In the genomic region with DNA sequence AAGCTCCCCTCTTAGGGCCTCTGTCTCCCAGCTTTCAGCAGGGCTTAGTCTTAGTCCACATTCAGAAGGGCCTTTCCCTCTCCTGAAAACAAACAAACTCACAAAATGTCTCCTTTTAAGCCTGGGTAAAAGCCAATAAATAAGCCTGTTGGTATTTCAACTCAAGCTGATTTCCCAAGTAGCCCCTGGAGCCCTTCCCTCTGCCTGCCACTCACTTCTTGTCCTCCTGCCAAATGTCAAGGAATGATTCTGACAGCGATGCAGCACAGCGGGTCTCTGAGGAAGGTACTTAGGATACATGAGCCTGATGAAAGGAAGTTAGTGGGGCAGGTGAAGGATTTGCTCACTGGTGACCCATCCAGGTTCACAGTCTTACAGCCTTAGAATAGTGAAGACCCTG, we compare ENCODE assay signal across 19 cellular contexts.
DNase-seq lines count a peak whose midpoint lies in the region; ATAC-seq and TF ChIP-seq lines count a peak whose summit lies in the region.
"Had no signal": no experiment of that assay in that cellular context is flagged by ENCODE, and none has a peak within 500 bp of the region (broad histone marks: within the 10 kb centered on the region; RNA-seq: fewer than 3 reads in every experiment).

No MANE protein-coding gene starts in this region.

- TF ChIP-seq CTCF in cardiac muscle cell (IDR thresholded peaks at IDR 0.05; ENCODE audit: low read depth, low read length): no peak
- no peak for TF ChIP-seq CTCF in thyroid gland (IDR thresholded peaks at IDR 0.05)

- peak overlapping the region; percentile 11 for H3K27ac ChIP-seq in cardiac muscle cell
- no peak overlapping the region for H3K27ac ChIP-seq in thyroid gland
- H3K27ac ChIP-seq: SJSA1 had no signal

- H3K27me3 ChIP-seq in cardiac muscle cell (no peaks in the 10 kb centered on the region), thyroid gland (no peaks in the 10 kb centered on the region)
- H3K27me3 ChIP-seq: SJSA1 had no signal

- H3K4me3 ChIP-seq in cardiac muscle cell (no peak overlapping the region), thyroid gland (replicated peaks in 1 of 3) (no peak overlapping the region)
- H3K4me3 ChIP-seq: SJSA1 had no signal

- intact Hi-C loops in Right ventricle myocardium inferior (cut with DNase I) (no loop called here), thyroid gland (cut with DNase I) (no loop called here)

- peak; percentile 10 to 25 for DNase-seq in cardiac muscle cell (ENCODE audit: low read depth in 1 of 2, low spot score in 1 of 2)
- DNase-seq in Right ventricle myocardium inferior (ENCODE audit: missing footprints): no peak
- peak; percentile 31 for DNase-seq in amniotic epithelial cell (ENCODE audit: low read depth)
- DNase-seq in left kidney (ENCODE audit: low read depth, low spot score): peak; percentile 6
- DNase-seq in thyroid gland: peak; percentile 13 to 36
- DNase-seq in HuH-7.5 (ENCODE audit: low spot score): no peak
- DNase-seq in activated effector memory CD4-positive, alpha-beta T cell treated with anti-CD3 and anti-CD28 coated beads, Interleukin-2, amount 50 U/mL, for 16 hours: no peak
- no peak for DNase-seq in medulla oblongata (ENCODE audit: extremely low spot score)
- DNase-seq: Calu3, Karpas-422, NCI-H1092 treated with DMSO at 0.1 percent for 48 hours, NCI-H1436, NCI-H187, NCI-H2081 treated with DMSO at 0.1 percent for 48 hours, NCI-H446 treated with DMSO at 0.1 percent for 48 hours, NCI-H526 treated with DMSO at 0.1 percent for 48 hours, PC-3, Right ventricle myocardium superior had no signal

- H3K36me3 ChIP-seq in cardiac muscle cell: no peaks in the 10 kb centered on the region
- H3K36me3 ChIP-seq in thyroid gland: no peaks in the 10 kb centered on the region
- H3K36me3 ChIP-seq: SJSA1 had no signal

- no peak for ATAC-seq in Right ventricle myocardium inferior
- ATAC-seq: PC-3 had no signal

- H3K9me3 ChIP-seq in cardiac muscle cell (ENCODE audit: low read depth) (no peaks in the 10 kb centered on the region), thyroid gland (no peaks in the 10 kb centered on the region)
- H3K9me3 ChIP-seq: SJSA1 had no signal

- H3K4me1 ChIP-seq in cardiac muscle cell (ENCODE audit: low read depth): peaks cover 9% of the 10 kb centered on the region
- peaks cover 0 to 12% of the 10 kb centered on the region in 2 donors for H3K4me1 ChIP-seq in thyroid gland

- no peak for TF ChIP-seq POLR2A in thyroid gland (IDR thresholded peaks at IDR 0.05)

- WGBS in thyroid gland, 2 donors: 48 to 50% methylated on average over 2 of the region's 2 CpGs

Comparison
In these comparisons a context has a peak if more than half of its experiments do, and no peak if none do; other contexts are left out.
1. DNase-seq: peak in cardiac muscle cell (2 of 2), amniotic epithelial cell (single experiment), left kidney (single experiment) and thyroid gland (2 of 2); none in Right ventricle myocardium inferior (single experiment), HuH-7.5 (single experiment), activated effector memory CD4-positive, alpha-beta T cell treated with anti-CD3 and anti-CD28 coated beads, Interleukin-2, amount 50 U/mL, for 16 hours (single experiment) and medulla oblongata (single experiment).